In the genomic region with DNA sequence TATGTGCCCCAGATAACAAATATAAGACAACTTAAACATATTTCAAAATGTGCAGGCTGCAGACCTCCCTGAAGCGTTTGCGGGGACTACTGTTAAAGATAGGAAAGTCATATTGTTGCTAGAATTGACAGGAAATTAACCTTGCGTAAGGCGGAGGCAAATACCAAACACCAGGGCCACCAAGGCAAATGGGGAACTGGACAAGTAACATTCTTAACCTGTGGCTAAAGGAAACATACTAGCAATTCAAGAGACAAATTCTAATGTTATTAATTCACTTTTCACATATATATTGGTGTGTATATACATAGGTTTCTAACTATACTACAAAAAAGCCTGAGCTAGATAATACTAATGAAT, we compare ENCODE assay signal across 1 cellular context.
TF ChIP-seq lines count a peak whose summit lies in the region.

No MANE protein-coding gene starts in this region.

TF ChIP-seq in HepG2, 621 proteins besides CTCF, POLR2A, EP300 and RAD21:
- TF ChIP-seq, protein P1, sequence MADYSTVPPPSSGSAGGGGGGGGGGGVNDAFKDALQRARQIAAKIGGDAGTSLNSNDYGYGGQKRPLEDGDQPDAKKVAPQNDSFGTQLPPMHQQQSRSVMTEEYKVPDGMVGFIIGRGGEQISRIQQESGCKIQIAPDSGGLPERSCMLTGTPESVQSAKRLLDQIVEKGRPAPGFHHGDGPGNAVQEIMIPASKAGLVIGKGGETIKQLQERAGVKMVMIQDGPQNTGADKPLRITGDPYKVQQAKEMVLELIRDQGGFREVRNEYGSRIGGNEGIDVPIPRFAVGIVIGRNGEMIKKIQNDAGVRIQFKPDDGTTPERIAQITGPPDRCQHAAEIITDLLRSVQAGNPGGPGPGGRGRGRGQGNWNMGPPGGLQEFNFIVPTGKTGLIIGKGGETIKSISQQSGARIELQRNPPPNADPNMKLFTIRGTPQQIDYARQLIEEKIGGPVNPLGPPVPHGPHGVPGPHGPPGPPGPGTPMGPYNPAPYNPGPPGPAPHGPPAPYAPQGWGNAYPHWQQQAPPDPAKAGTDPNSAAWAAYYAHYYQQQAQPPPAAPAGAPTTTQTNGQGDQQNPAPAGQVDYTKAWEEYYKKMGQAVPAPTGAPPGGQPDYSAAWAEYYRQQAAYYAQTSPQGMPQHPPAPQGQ (CRISPR knock-in tag; IDR thresholded peaks at IDR 0.05; ENCODE audit: borderline replicate concordance): no peak
- TF ChIP-seq ZNF713 (CRISPR knock-in tag; IDR thresholded peaks at IDR 0.05) (no peak), HMGA1 (CRISPR knock-in tag; conservative IDR thresholded peaks at IDR 0.05) (no peak), ZNF556 (CRISPR knock-in tag; IDR thresholded peaks at IDR 0.05; ENCODE audit: borderline replicate concordance) (no peak), NFATC3 (CRISPR knock-in tag; IDR thresholded peaks at IDR 0.05) (no peak), MAFG (CRISPR knock-in tag; IDR thresholded peaks at IDR 0.05) (no peak), KDM5B (CRISPR knock-in tag; IDR thresholded peaks at IDR 0.05; ENCODE audit: borderline replicate concordance) (no peak)
- TF ChIP-seq, protein P2, sequence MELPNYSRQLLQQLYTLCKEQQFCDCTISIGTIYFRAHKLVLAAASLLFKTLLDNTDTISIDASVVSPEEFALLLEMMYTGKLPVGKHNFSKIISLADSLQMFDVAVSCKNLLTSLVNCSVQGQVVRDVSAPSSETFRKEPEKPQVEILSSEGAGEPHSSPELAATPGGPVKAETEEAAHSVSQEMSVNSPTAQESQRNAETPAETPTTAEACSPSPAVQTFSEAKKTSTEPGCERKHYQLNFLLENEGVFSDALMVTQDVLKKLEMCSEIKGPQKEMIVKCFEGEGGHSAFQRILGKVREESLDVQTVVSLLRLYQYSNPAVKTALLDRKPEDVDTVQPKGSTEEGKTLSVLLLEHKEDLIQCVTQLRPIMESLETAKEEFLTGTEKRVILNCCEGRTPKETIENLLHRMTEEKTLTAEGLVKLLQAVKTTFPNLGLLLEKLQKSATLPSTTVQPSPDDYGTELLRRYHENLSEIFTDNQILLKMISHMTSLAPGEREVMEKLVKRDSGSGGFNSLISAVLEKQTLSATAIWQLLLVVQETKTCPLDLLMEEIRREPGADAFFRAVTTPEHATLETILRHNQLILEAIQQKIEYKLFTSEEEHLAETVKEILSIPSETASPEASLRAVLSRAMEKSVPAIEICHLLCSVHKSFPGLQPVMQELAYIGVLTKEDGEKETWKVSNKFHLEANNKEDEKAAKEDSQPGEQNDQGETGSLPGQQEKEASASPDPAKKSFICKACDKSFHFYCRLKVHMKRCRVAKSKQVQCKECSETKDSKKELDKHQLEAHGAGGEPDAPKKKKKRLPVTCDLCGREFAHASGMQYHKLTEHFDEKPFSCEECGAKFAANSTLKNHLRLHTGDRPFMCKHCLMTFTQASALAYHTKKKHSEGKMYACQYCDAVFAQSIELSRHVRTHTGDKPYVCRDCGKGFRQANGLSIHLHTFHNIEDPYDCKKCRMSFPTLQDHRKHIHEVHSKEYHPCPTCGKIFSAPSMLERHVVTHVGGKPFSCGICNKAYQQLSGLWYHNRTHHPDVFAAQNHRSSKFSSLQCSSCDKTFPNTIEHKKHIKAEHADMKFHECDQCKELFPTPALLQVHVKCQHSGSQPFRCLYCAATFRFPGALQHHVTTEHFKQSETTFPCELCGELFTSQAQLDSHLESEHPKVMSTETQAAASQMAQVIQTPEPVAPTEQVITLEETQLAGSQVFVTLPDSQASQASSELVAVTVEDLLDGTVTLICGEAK (IDR thresholded peaks at IDR 0.05): no peak
- TF ChIP-seq, protein P2 (CRISPR knock-in tag; IDR thresholded peaks at IDR 0.05): no peak
- TF ChIP-seq, protein P3, sequence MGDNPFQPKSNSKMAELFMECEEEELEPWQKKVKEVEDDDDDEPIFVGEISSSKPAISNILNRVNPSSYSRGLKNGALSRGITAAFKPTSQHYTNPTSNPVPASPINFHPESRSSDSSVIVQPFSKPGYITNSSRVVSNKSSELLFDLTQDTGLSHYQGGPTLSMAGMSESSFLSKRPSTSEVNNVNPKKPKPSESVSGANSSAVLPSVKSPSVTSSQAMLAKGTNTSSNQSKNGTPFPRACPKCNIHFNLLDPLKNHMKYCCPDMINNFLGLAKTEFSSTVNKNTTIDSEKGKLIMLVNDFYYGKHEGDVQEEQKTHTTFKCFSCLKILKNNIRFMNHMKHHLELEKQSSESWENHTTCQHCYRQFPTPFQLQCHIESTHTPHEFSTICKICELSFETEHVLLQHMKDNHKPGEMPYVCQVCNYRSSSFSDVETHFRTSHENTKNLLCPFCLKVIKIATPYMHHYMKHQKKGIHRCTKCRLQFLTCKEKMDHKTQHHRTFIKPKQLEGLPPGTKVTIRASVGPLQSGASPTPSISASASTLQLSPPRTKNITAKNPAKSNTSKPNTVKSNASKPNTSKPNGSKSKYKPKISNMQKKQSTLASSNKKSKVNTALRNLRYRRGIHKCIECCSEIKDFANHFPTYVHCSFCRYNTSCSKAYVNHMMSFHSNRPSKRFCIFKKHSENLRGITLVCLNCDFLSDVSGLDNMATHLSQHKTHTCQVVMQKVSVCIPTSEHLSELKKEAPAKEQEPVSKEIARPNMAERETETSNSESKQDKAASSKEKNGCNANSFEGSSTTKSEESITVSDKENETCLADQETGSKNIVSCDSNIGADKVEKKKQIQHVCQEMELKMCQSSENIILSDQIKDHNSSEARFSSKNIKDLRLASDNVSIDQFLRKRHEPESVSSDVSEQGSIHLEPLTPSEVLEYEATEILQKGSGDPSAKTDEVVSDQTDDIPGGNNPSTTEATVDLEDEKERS (CRISPR knock-in tag; IDR thresholded peaks at IDR 0.05): no peak
- TF ChIP-seq, protein P4, sequence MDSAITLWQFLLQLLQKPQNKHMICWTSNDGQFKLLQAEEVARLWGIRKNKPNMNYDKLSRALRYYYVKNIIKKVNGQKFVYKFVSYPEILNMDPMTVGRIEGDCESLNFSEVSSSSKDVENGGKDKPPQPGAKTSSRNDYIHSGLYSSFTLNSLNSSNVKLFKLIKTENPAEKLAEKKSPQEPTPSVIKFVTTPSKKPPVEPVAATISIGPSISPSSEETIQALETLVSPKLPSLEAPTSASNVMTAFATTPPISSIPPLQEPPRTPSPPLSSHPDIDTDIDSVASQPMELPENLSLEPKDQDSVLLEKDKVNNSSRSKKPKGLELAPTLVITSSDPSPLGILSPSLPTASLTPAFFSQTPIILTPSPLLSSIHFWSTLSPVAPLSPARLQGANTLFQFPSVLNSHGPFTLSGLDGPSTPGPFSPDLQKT (CRISPR knock-in tag; IDR thresholded peaks at IDR 0.05; ENCODE audit: borderline replicate concordance): no peak
- TF ChIP-seq, protein P5, sequence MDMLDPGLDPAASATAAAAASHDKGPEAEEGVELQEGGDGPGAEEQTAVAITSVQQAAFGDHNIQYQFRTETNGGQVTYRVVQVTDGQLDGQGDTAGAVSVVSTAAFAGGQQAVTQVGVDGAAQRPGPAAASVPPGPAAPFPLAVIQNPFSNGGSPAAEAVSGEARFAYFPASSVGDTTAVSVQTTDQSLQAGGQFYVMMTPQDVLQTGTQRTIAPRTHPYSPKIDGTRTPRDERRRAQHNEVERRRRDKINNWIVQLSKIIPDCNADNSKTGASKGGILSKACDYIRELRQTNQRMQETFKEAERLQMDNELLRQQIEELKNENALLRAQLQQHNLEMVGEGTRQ (IDR thresholded peaks at IDR 0.05; ENCODE audit: low read depth, low read length): no peak
- TF ChIP-seq, protein P5 (CRISPR knock-in tag; IDR thresholded peaks at IDR 0.05; ENCODE audit: borderline replicate concordance): no peak
